Comparison of ENCODE assay signal across 18 cellular contexts in the genomic region with DNA sequence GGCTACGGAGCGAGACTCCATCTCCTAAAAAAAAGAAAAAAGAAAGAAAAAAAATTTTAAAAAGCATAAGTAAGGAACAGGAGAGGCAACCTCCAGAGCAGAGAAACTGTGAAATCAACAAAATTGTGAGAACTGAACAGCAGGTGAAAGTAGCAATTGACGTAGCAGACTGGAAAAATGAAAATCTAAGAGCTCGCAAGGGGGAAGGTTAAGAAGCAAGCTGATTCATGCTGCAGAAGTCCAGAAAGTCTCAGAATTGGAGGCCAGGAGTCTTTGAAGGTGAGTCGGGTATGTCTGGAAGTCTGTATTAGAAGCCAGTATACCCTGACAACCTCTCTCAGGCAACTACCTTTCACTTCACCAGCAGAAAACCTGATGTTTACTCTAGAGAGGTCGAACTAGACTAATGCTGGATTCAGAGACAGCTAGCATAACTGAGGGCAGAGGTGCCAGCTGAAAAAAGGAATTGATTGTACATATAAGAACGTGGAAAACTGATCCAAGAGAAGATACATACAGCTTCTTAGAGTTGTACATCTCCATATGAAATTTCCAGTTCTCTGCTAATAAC.
"Had no signal": no experiment of that assay in that cellular context is flagged by ENCODE, and none has a peak within 500 bp of the region (broad histone marks: within the 10 kb centered on the region; RNA-seq: fewer than 3 reads in every experiment).

No MANE protein-coding gene starts in this region.

- H3K9me3 ChIP-seq: esophagus squamous epithelium, gastroesophageal sphincter, right atrium auricular region, thyroid gland, upper lobe of left lung, uterus had no signal

- H3K4me1 ChIP-seq: esophagus squamous epithelium, gastroesophageal sphincter, right atrium auricular region, thyroid gland, uterus had no signal

- H3K27me3 ChIP-seq: esophagus squamous epithelium, gastroesophageal sphincter, right atrium auricular region, sigmoid colon, thyroid gland, upper lobe of left lung, uterus had no signal

- DNase-seq: effector memory CD8-positive, alpha-beta T cell; esophagus squamous epithelium; foreskin fibroblast; glutamatergic neuron; immature natural killer cell; kidney; left colon; mammary epithelial cell; naive thymus-derived CD8-positive, alpha-beta T cell; sigmoid colon; stimulated activated CD4-positive, alpha-beta T cell treated with anti-CD3 and anti-CD28 coated beads, Interleukin-12 subunit alpha, Interleukin-12 subunit beta, amount 100 ng/mL, for 4 hours; stimulated activated naive CD4-positive, alpha-beta T cell treated with Interleukin-2 at 50 U/mL for 16 hours; thyroid gland; uterus had no signal

- H3K9me3 Mint-ChIP-seq: immature natural killer cell had no signal

- H3K4me3 ChIP-seq: esophagus squamous epithelium, gastroesophageal sphincter, right atrium auricular region, sigmoid colon, skin epidermis, thyroid gland, upper lobe of left lung, uterus had no signal

- H3K27me3 Mint-ChIP-seq: effector memory CD8-positive, alpha-beta T cell; naive thymus-derived CD8-positive, alpha-beta T cell had no signal

- H3K27ac ChIP-seq: esophagus squamous epithelium, gastroesophageal sphincter, right atrium auricular region, sigmoid colon, skin epidermis, thyroid gland, upper lobe of left lung, uterus had no signal

- ATAC-seq: effector memory CD8-positive, alpha-beta T cell; gastroesophageal sphincter; left colon; naive thymus-derived CD8-positive, alpha-beta T cell had no signal

- H3K4me3 Mint-ChIP-seq: effector memory CD8-positive, alpha-beta T cell; immature natural killer cell had no signal

- H3K36me3 ChIP-seq: esophagus squamous epithelium, gastroesophageal sphincter, right atrium auricular region, sigmoid colon, thyroid gland, upper lobe of left lung, uterus had no signal

- H3K4me1 Mint-ChIP-seq: immature natural killer cell; naive thymus-derived CD8-positive, alpha-beta T cell had no signal

- H3K27ac Mint-ChIP-seq: effector memory CD8-positive, alpha-beta T cell had no signal
